ENCODE assay signal across 8 cellular contexts in genomic region chr21:44297525-44298290, GRCh38. TPM values are rescaled to one million over a fixed set of nuclear protein-coding genes. Genes with fewer than 3 reads are reported as not detected.
DNase-seq lines count a peak whose midpoint lies in the region; ATAC-seq lines count a peak whose summit lies in the region.

No MANE protein-coding gene starts in this region.

- peaks cover 0 to 3% (median 0%) of the 10 kb centered on the region in 3 donors for H3K36me3 Mint-ChIP-seq in CD8-positive, alpha-beta memory T cell
- peaks cover 12% of the 10 kb centered on the region for H3K36me3 Mint-ChIP-seq in activated CD8-positive, alpha-beta T cell treated with anti-CD3 and anti-CD28 coated beads, Interleukin-2, amount 10 ng/mL, durations not matched to agents 7 days and 5 days (ENCODE audit: low read depth)

- H3K4me3 ChIP-seq in CD8-positive, alpha-beta memory T cell (ENCODE audit: low read length), result no peak overlapping the region

- no peak overlapping the region for H3K27ac ChIP-seq in CD8-positive, alpha-beta memory T cell (ENCODE audit: low read depth, low read length)

- DNase-seq in CD8-positive, alpha-beta memory T cell, result peak; percentile 58 to 78 (median 63)
- DNase-seq in HPDE6-E6E7 (ENCODE audit: extremely low spot score) (peak; percentile 86), NOMO-1 (lab: John Stamatoyannopoulos, UW; ENCODE audit: unreplicated experiment in 2 of 2) (peak; percentile 68 to 79), medulla oblongata (ENCODE audit: extremely low spot score) (peak; percentile 94)
- peak; percentile 83 for DNase-seq in activated CD8-positive, alpha-beta T cell treated with anti-CD3 and anti-CD28 coated beads, Interleukin-2, amount 10 ng/mL, durations not matched to agents 7 days and 5 days
- peak; percentile 60 for DNase-seq in effector CD4-positive, alpha-beta T cell
- DNase-seq in stimulated activated CD8-positive, alpha-beta memory T cell treated with anti-CD3 and anti-CD28 coated beads, Interleukin-15, amount 100 ng/mL, for 1 hour (ENCODE audit: low read depth), result peak; percentile 48

- H3K36me3 ChIP-seq in CD8-positive, alpha-beta memory T cell (ENCODE audit: insufficient read depth, low read length), result no peaks in the 10 kb centered on the region

- H3K27me3 ChIP-seq in CD8-positive, alpha-beta memory T cell (ENCODE audit: insufficient read depth, low read length, poor library complexity, severe bottlenecking), result no peaks in the 10 kb centered on the region

- peak overlapping the region; percentile 48 to 86 (median 66) for H3K4me3 Mint-ChIP-seq in CD8-positive, alpha-beta memory T cell
- peak overlapping the region; percentile 5 for H3K4me3 Mint-ChIP-seq in activated CD8-positive, alpha-beta T cell treated with anti-CD3 and anti-CD28 coated beads, Interleukin-2, amount 10 ng/mL, durations not matched to agents 7 days and 5 days

- H3K4me1 Mint-ChIP-seq in CD8-positive, alpha-beta memory T cell, result peaks cover 30 to 59% (median 40%) of the 10 kb centered on the region in 3 donors
- peaks cover 50% of the 10 kb centered on the region for H3K4me1 Mint-ChIP-seq in activated CD8-positive, alpha-beta T cell treated with anti-CD3 and anti-CD28 coated beads, Interleukin-2, amount 10 ng/mL, durations not matched to agents 7 days and 5 days (ENCODE audit: low read depth)

- H3K27me3 Mint-ChIP-seq in CD8-positive, alpha-beta memory T cell, result no peaks in the 10 kb centered on the region
- no peaks in the 10 kb centered on the region for H3K27me3 Mint-ChIP-seq in activated CD8-positive, alpha-beta T cell treated with anti-CD3 and anti-CD28 coated beads, Interleukin-2, amount 10 ng/mL, durations not matched to agents 7 days and 5 days (ENCODE audit: low read depth)

- H3K4me1 ChIP-seq in CD8-positive, alpha-beta memory T cell (ENCODE audit: insufficient read depth, low read length), result peaks cover 57% of the 10 kb centered on the region

- ATAC-seq in activated CD8-positive, alpha-beta T cell treated with anti-CD3 and anti-CD28 coated beads, Interleukin-2, amount 10 ng/mL, durations not matched to agents 7 days and 5 days, result peak; percentile 43
- no peak for ATAC-seq in HG03095 (IDR thresholded peaks at IDR 0.05; ENCODE audit: unreplicated experiment)

- CTCF ChIA-PET in CD8-positive, alpha-beta memory T cell (lab: Charles Lee), result interaction anchor here (0.7 to 2.4 kb wide), 13 partner anchors 10 to 285 kb away, joined by 3 to 11 read pairs (median 4); no protein-coding TSS in a partner anchor
- CTCF ChIA-PET in activated CD8-positive, alpha-beta T cell treated with anti-CD3 and anti-CD28 coated beads, Interleukin-2, amount 10 ng/mL, durations not matched to agents 7 days and 5 days (lab: Charles Lee), result interaction anchor here (0.7 to 1.9 kb wide), 15 partner anchors 10 to 284 kb away, joined by 3 to 11 read pairs (median 3); partner anchors contain the start of gene TRPM2

- POLR2A ChIA-PET in CD8-positive, alpha-beta memory T cell (lab: Charles Lee), result no interaction called here
- POLR2A ChIA-PET in activated CD8-positive, alpha-beta T cell treated with anti-CD3 and anti-CD28 coated beads, Interleukin-2, amount 10 ng/mL, durations not matched to agents 7 days and 5 days (lab: Charles Lee), result no interaction called here

- no peaks in the 10 kb centered on the region for H3K9me3 ChIP-seq in CD8-positive, alpha-beta memory T cell (ENCODE audit: low read length)

- H3K27ac Mint-ChIP-seq in CD8-positive, alpha-beta memory T cell, result peak overlapping the region in 7 of 8 donors; percentile 47 to 87 (median 72)
- H3K27ac Mint-ChIP-seq in activated CD8-positive, alpha-beta T cell treated with anti-CD3 and anti-CD28 coated beads, Interleukin-2, amount 10 ng/mL, durations not matched to agents 7 days and 5 days, result peak overlapping the region; percentile 46

- H3K9me3 Mint-ChIP-seq in CD8-positive, alpha-beta memory T cell, result no peaks in the 10 kb centered on the region
- no peaks in the 10 kb centered on the region for H3K9me3 Mint-ChIP-seq in activated CD8-positive, alpha-beta T cell treated with anti-CD3 and anti-CD28 coated beads, Interleukin-2, amount 10 ng/mL, durations not matched to agents 7 days and 5 days (ENCODE audit: insufficient read depth)

RNA-seq across cellular contexts. Expression of gene PFKL, which starts 2.1 kb away (rescaled TPM):
- total RNA-seq in CD8-positive, alpha-beta memory T cell, result 100 to 1,000 TPM; 122 to 129 TPM
- 105 TPM for polyA plus RNA-seq in CD8-positive, alpha-beta memory T cell
- total RNA-seq in activated CD8-positive, alpha-beta T cell treated with anti-CD3 and anti-CD28 coated beads, Interleukin-2, amount 10 ng/mL, durations not matched to agents 7 days and 5 days, result 100 to 1,000 TPM; 191 to 199 TPM

RNA-seq across cellular contexts. Expression of gene AIRE, which starts 12.0 kb away (rescaled TPM):
- total RNA-seq in CD8-positive, alpha-beta memory T cell, result not detected
- polyA plus RNA-seq in CD8-positive, alpha-beta memory T cell, result 0.22 TPM
- not detected for total RNA-seq in activated CD8-positive, alpha-beta T cell treated with anti-CD3 and anti-CD28 coated beads, Interleukin-2, amount 10 ng/mL, durations not matched to agents 7 days and 5 days

RNA-seq across cellular contexts. Expression of gene DNMT3L, which starts 36.0 kb away (rescaled TPM):
- total RNA-seq in CD8-positive, alpha-beta memory T cell, result not detected
- polyA plus RNA-seq in CD8-positive, alpha-beta memory T cell, result not detected
- total RNA-seq in activated CD8-positive, alpha-beta T cell treated with anti-CD3 and anti-CD28 coated beads, Interleukin-2, amount 10 ng/mL, durations not matched to agents 7 days and 5 days, result not detected

RNA-seq across cellular contexts. Expression of gene CFAP410, which starts 41.5 kb away (rescaled TPM):
- 10 to 100 TPM; 17.6 to 19.2 TPM for total RNA-seq in CD8-positive, alpha-beta memory T cell
- 36.4 TPM for polyA plus RNA-seq in CD8-positive, alpha-beta memory T cell
- 10 to 100 TPM; 16.8 to 17.4 TPM for total RNA-seq in activated CD8-positive, alpha-beta T cell treated with anti-CD3 and anti-CD28 coated beads, Interleukin-2, amount 10 ng/mL, durations not matched to agents 7 days and 5 days

RNA-seq across cellular contexts. Expression of gene TRPM2, which starts 55.7 kb away (rescaled TPM):
- 1 to 10 TPM; 1.9 to 2.6 TPM for total RNA-seq in CD8-positive, alpha-beta memory T cell
- 2.4 TPM for polyA plus RNA-seq in CD8-positive, alpha-beta memory T cell
- 10 to 100 TPM; 35.6 to 40.9 TPM for total RNA-seq in activated CD8-positive, alpha-beta T cell treated with anti-CD3 and anti-CD28 coated beads, Interleukin-2, amount 10 ng/mL, durations not matched to agents 7 days and 5 days
